Comparison of ENCODE assay signal across 15 cellular contexts in the genomic region with DNA sequence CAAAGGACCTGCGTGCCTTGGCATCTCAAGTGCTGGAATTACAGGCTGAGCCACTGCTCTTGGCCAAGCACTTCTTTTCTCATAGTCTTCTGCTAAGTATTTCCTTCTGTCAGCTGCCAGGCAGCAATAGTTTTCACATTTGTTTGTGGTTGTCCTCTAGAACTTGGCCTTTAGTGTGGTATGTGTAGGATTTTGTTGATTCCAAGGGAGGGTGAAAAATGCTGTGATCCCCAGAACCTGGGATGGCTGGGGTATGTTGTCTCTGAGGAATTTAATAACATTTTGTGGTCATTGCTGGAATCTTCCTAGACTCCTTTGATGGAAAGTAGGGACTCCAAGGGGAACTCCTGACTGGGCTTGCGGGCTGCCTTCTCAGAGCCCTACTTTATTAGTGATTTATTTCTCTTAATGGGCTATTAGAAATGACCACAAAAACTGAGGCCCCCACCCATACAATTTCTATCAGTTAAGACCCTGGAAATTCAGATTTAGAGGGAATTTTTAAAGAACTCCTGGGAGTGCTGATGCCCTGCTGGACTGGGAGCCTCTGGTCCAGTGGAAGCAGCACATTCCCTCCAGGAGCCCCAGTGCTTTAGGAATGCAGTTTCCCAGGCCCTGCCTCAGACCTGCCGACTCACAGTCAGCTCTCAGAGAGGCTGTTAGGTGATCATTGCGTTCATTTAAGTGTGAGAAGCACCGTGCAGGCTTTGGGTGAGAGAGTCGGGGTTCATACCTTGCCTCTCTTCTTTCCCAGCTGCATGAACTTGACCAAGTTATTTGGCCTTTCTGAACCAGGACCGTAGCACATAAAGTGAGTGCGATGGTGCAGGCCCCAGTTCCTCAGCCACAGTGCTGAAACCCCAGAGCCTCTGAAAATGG. TPM values are rescaled to one million over a fixed set of nuclear protein-coding genes. Genes with fewer than 3 reads are reported as not detected.
DNase-seq lines count a peak whose midpoint lies in the region; ATAC-seq and TF ChIP-seq lines count a peak whose summit lies in the region.
"Had no signal": no experiment of that assay in that cellular context is flagged by ENCODE, and none has a peak within 500 bp of the region (broad histone marks: within the 10 kb centered on the region; RNA-seq: fewer than 3 reads in every experiment).

No MANE protein-coding gene starts in this region.

- peaks cover 9% of the 10 kb centered on the region for H3K4me1 ChIP-seq in fibroblast of lung (ENCODE audit: control insufficient read depth, extremely low read depth, insufficient read depth, low read length)
- H3K4me1 ChIP-seq: uterus had no signal

- peaks cover 1% of the 10 kb centered on the region for H3K79me2 ChIP-seq in fibroblast of lung (ENCODE audit: control insufficient read depth, insufficient read depth, low read length)

- TF ChIP-seq CTCF in fibroblast of lung (conservative IDR thresholded peaks at IDR 0.05 in 1 of 2, IDR thresholded peaks at IDR 0.05 in 1 of 2; ENCODE audit: low read depth in 1 of 2, low read length in 2 of 2): no peak

- peaks cover 56% of the 10 kb centered on the region for H3K4me1 Mint-ChIP-seq in stimulated activated effector memory CD8-positive, alpha-beta T cell treated with anti-CD3 and anti-CD28 coated beads, Interleukin-12 subunit alpha, Interleukin-12 subunit beta, amount 100 ng/mL, for 72 hours

- H3K4me3 Mint-ChIP-seq in stimulated activated effector memory CD8-positive, alpha-beta T cell treated with anti-CD3 and anti-CD28 coated beads, Interleukin-12 subunit alpha, Interleukin-12 subunit beta, amount 100 ng/mL, for 72 hours: no peak overlapping the region

- H3K27ac Mint-ChIP-seq in stimulated activated effector memory CD8-positive, alpha-beta T cell treated with anti-CD3 and anti-CD28 coated beads, Interleukin-12 subunit alpha, Interleukin-12 subunit beta, amount 100 ng/mL, for 72 hours: peak overlapping the region; percentile 58

- H3K27me3 ChIP-seq in fibroblast of lung (ENCODE audit: control insufficient read depth, insufficient read depth, low read length): no peaks in the 10 kb centered on the region
- H3K27me3 ChIP-seq: uterus had no signal

- TF ChIP-seq POLR2A in erythroblast (IDR thresholded peaks at IDR 0.05; ENCODE audit: low read length): no peak

- H3K9ac ChIP-seq in fibroblast of lung (ENCODE audit: insufficient read depth, low read length): no peak overlapping the region

- H3K36me3 Mint-ChIP-seq in stimulated activated effector memory CD8-positive, alpha-beta T cell treated with anti-CD3 and anti-CD28 coated beads, Interleukin-12 subunit alpha, Interleukin-12 subunit beta, amount 100 ng/mL, for 72 hours: peaks cover 36% of the 10 kb centered on the region

- DNase-seq in activated effector memory CD4-positive, alpha-beta T cell treated with anti-CD3 and anti-CD28 coated beads, Interleukin-2, amount 50 U/mL, for 16 hours: peak; percentile 42
- no peak for DNase-seq in activated effector memory CD4-positive, alpha-beta T cell treated with Interleukin-2 at 50 U/mL for 16 hours
- DNase-seq in RPMI7951 (ENCODE audit: low read depth) (peak; percentile 65), fibroblast of lung (ENCODE audit: low read depth in 2 of 2) (peak; percentile 43 to 95), CD1c-positive myeloid dendritic cell (ENCODE audit: extremely low spot score) (no peak), erythroblast (lab: John Stamatoyannopoulos, UW) (no peak), NCI-H187 (lab: John Stamatoyannopoulos, UW) (no peak)
- DNase-seq in stimulated activated effector memory CD8-positive, alpha-beta T cell treated with anti-CD3 and anti-CD28 coated beads, Interleukin-12 subunit alpha, Interleukin-12 subunit beta, amount 100 ng/mL, for 72 hours (ENCODE audit: low spot score in 2 of 2): no peak
- DNase-seq: activated gamma-delta T cell, C1 segment of cervical spinal cord, Karpas-422, NCI-H526 treated with DMSO at 0.1 percent for 48 hours, retina, T-helper 9 cell, uterus had no signal

- no peaks in the 10 kb centered on the region for H3K36me3 ChIP-seq in fibroblast of lung (ENCODE audit: control insufficient read depth, insufficient read depth, low read length)
- H3K36me3 ChIP-seq: uterus had no signal

- H3K27ac ChIP-seq in fibroblast of lung (ENCODE audit: insufficient read depth, low read length): no peak overlapping the region
- H3K27ac ChIP-seq: uterus had no signal

- H3K4me3 ChIP-seq in fibroblast of lung (replicated peaks in 1 of 4; ENCODE audit: control extremely low read depth in 1 of 4, insufficient read depth in 1 of 4, low read depth in 3 of 4, low read length in 4 of 4): no peak overlapping the region
- H3K4me3 ChIP-seq: uterus had no signal

- H3K9me3 ChIP-seq in fibroblast of lung (ENCODE audit: control insufficient read depth, insufficient read depth, low read depth, low read length): no peaks in the 10 kb centered on the region
- H3K9me3 ChIP-seq: uterus had no signal

- no peaks in the 10 kb centered on the region for H4K20me1 ChIP-seq in fibroblast of lung (ENCODE audit: control insufficient read depth, extremely low read depth, insufficient read depth, low read length)

- H3K9me3 Mint-ChIP-seq in stimulated activated effector memory CD8-positive, alpha-beta T cell treated with anti-CD3 and anti-CD28 coated beads, Interleukin-12 subunit alpha, Interleukin-12 subunit beta, amount 100 ng/mL, for 72 hours: no peaks in the 10 kb centered on the region

- ATAC-seq in stimulated activated effector memory CD8-positive, alpha-beta T cell treated with anti-CD3 and anti-CD28 coated beads, Interleukin-12 subunit alpha, Interleukin-12 subunit beta, amount 100 ng/mL, for 72 hours: no peak

- no peak overlapping the region for H3K4me2 ChIP-seq in fibroblast of lung (ENCODE audit: extremely low read depth, insufficient read depth, low read length)

- H2AFZ ChIP-seq in fibroblast of lung (ENCODE audit: low read length): no peak overlapping the region

RNA-seq across cellular contexts. Expression of a gene that starts 22.7 kb away (rescaled TPM):
- 15.7 and 16.3 TPM in 2 replicates for total RNA-seq in RPMI7951 (2014; rRNA removed; shearing (Covaris generic))
- 14.4 and 16.2 TPM in 2 replicates for total RNA-seq in fibroblast of lung
- 12.1 and 14.1 TPM in 2 replicates for polyA plus RNA-seq in fibroblast of lung
- 10.0 TPM in 2 replicates for polyA plus RNA-seq in fibroblast of lung (2012)
- 31.5 TPM in 2 replicates for polyA minus RNA-seq in fibroblast of lung (ENCODE audit: low replicate concordance)

Comparison
In these comparisons a context has a peak if more than half of its experiments do, and no peak if none do; other contexts are left out.
1. DNase-seq: peak in activated effector memory CD4-positive, alpha-beta T cell treated with anti-CD3 and anti-CD28 coated beads, Interleukin-2, amount 50 U/mL, for 16 hours (single experiment), RPMI7951 (single experiment) and fibroblast of lung (2 of 2); none in activated effector memory CD4-positive, alpha-beta T cell treated with Interleukin-2 at 50 U/mL for 16 hours (single experiment), stimulated activated effector memory CD8-positive, alpha-beta T cell treated with anti-CD3 and anti-CD28 coated beads, Interleukin-12 subunit alpha, Interleukin-12 subunit beta, amount 100 ng/mL, for 72 hours (0 of 2), CD1c-positive myeloid dendritic cell (single experiment), erythroblast (0 of 2) and NCI-H187 (0 of 2).